In the genomic region with DNA sequence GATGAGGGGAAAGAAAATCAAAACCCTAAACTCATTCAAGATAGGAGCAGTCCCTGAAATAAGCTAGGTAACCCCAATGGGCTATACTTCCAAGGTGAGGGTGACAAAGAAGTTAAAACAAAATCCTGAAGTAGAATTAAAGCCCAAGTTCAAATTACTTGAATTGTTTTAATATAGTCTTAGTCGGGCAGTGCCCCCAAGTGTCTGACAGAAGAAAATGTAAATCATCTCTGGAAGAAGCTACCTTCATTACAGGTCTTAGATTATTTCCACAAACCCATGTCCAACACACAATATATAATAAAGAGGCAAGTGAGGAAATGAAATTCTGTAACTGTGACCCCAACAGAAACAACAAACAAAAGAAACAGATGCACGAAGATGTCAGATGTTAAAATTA, we compare ENCODE assay signal across 16 cellular contexts. TPM values are rescaled to one million over a fixed set of nuclear protein-coding genes. Genes with fewer than 3 reads are reported as not detected.
A peak's percentile ranks its signal among the peaks of the same experiment; 100 is the strongest.
DNase-seq lines count a peak whose midpoint lies in the region; ATAC-seq and TF ChIP-seq lines count a peak whose summit lies in the region.
"Had no signal": no experiment of that assay in that cellular context is flagged by ENCODE, and none has a peak within 500 bp of the region (broad histone marks: within the 10 kb centered on the region; RNA-seq: fewer than 3 reads in every experiment).

No MANE protein-coding gene starts in this region.

- ATAC-seq in HCT116, result peak; percentile 71
- peak; percentile 70 for ATAC-seq in SK-N-SH treated with all-trans-retinoic acid at 6 μM for 48 hours
- no peak for ATAC-seq in HG03439 (IDR thresholded peaks at IDR 0.05; ENCODE audit: unreplicated experiment)
- ATAC-seq: left lobe of liver had no signal

- H3K27me3 ChIP-seq in AG04450 (ENCODE audit: control insufficient read depth, insufficient read depth, low read length) (no peaks in the 10 kb centered on the region), HCT116 (ENCODE audit: insufficient read depth, low read length) (no peaks in the 10 kb centered on the region)
- H3K27me3 ChIP-seq: BLaER1 treated with 17β-estradiol and CSF1 and Interleukin-3, amounts not matched to agents 10 nM and 100 nM; esophagus muscularis mucosa; spleen; upper lobe of left lung had no signal

- CTCF ChIA-PET in AG04450 (lab: Charles Lee), result interaction anchor here (0.8 to 2.7 kb wide), 15 partner anchors 11 to 1349 kb away, joined by 3 to 16 read pairs (median 4); no protein-coding TSS in a partner anchor
- CTCF ChIA-PET in HCT116 (lab: Charles Lee), result interaction anchor here (0.7 to 2.4 kb wide), 5 partner anchors 22 to 383 kb away, joined by 3 to 6 read pairs (median 3); no protein-coding TSS in a partner anchor

- TF ChIP-seq POLR2A in HCT116 (IDR thresholded peaks at IDR 0.05; ENCODE audit: borderline replicate concordance, extremely low read depth, insufficient read depth, insufficient read length), result no peak

- no peaks in the 10 kb centered on the region for H3K4me1 ChIP-seq in HCT116 (ENCODE audit: control insufficient read depth in 1 of 2, insufficient read depth in 2 of 2, low read length in 2 of 2)
- H3K4me1 ChIP-seq: BLaER1 treated with 17β-estradiol and CSF1 and Interleukin-3, amounts not matched to agents 10 nM and 100 nM; esophagus muscularis mucosa; HAP-1; spleen; upper lobe of left lung had no signal

- no TSS peak for BruUV-seq in HCT116 (replicated peaks; lab: Mats Ljungman, UMichigan)

- H3K9me3 ChIP-seq in AG04450 (ENCODE audit: control insufficient read depth, insufficient read depth, low read length) (peaks cover 7% of the 10 kb centered on the region; the same call in 1 of the 2 replicates), HCT116 (ENCODE audit: control insufficient read depth in 1 of 2, insufficient read depth in 1 of 2, low read depth in 1 of 2, low read length in 2 of 2) (no peaks in the 10 kb centered on the region)
- H3K9me3 ChIP-seq: HAP-1 had no signal

- H3K9ac ChIP-seq in HCT116 (ENCODE audit: low read length), result no peak overlapping the region
- H3K9ac ChIP-seq: BLaER1 treated with 17β-estradiol and CSF1 and Interleukin-3, amounts not matched to agents 10 nM and 100 nM had no signal

- H3K79me2 ChIP-seq in HCT116 (ENCODE audit: insufficient read depth, low read length), result no peaks in the 10 kb centered on the region

- H4K20me1 ChIP-seq in HCT116 (ENCODE audit: insufficient read depth), result no peaks in the 10 kb centered on the region
- H4K20me1 ChIP-seq: BLaER1 treated with 17β-estradiol and CSF1 and Interleukin-3, amounts not matched to agents 10 nM and 100 nM had no signal

- RAD21 ChIA-PET in HCT116 (lab: Charles Lee; ENCODE audit: low non-redundant PET in 1 of 2, low total read pairs in 2 of 2, uncharacterized antibody in 2 of 2, unreplicated experiment in 2 of 2), result no interaction called here

- no peaks in the 10 kb centered on the region for H3K36me3 ChIP-seq in HCT116 (ENCODE audit: control insufficient read depth in 1 of 2, insufficient read depth in 2 of 2, low read length in 2 of 2)
- H3K36me3 ChIP-seq: BLaER1 treated with 17β-estradiol and CSF1 and Interleukin-3, amounts not matched to agents 10 nM and 100 nM; esophagus muscularis mucosa; HAP-1; spleen; upper lobe of left lung had no signal

- peak; percentile 68 for TF ChIP-seq RAD21 in HCT116 (IDR thresholded peaks at IDR 0.05; ENCODE audit: low read depth)

- DNase-seq in AG04450 (ENCODE audit: low read depth, low spot score) (no peak), HCT116 (ENCODE audit: low read depth, low spot score) (peak; percentile 12), fibroblast of pulmonary artery (ENCODE audit: low read depth) (peak; percentile 23), activated T-cell treated with anti-CD3 and anti-CD28 coated beads for 4 hours (no peak), islet precursor cell (no peak), NCI-H2081 (lab: John Stamatoyannopoulos, UW) (no peak)
- DNase-seq: activated CD4-positive, alpha-beta T cell treated with anti-CD3 and anti-CD28 coated beads for 4 hours; SHP77 treated with DMSO at 0.1 percent for 48 hours; spleen; upper lobe of left lung had no signal

- H3K4me3 ChIP-seq in AG04450 (ENCODE audit: low read depth, low read length) (no peak overlapping the region), HCT116 (replicated peaks in 1 of 2; ENCODE audit: low read depth in 1 of 2, low read length in 2 of 2) (no peak overlapping the region), fibroblast of pulmonary artery (replicated peaks; ENCODE audit: low read depth, low read length) (no peak overlapping the region)
- H3K4me3 ChIP-seq: BLaER1 treated with 17β-estradiol and CSF1 and Interleukin-3, amounts not matched to agents 10 nM and 100 nM; esophagus muscularis mucosa; HAP-1; spleen; upper lobe of left lung had no signal

- H3K4me2 ChIP-seq in HCT116 (ENCODE audit: low read length), result no peak overlapping the region
- H3K4me2 ChIP-seq: BLaER1 treated with 17β-estradiol and CSF1 and Interleukin-3, amounts not matched to agents 10 nM and 100 nM had no signal

- no peak overlapping the region for H3K27ac ChIP-seq in AG04450 (ENCODE audit: low read depth, low read length)
- H3K27ac ChIP-seq in HCT116 (ENCODE audit: low read depth, low read length), result no peak overlapping the region
- H3K27ac ChIP-seq: BLaER1 treated with 17β-estradiol and CSF1 and Interleukin-3, amounts not matched to agents 10 nM and 100 nM; esophagus muscularis mucosa; spleen; upper lobe of left lung had no signal

- POLR2A ChIA-PET in AG04450 (lab: Yijun Ruan, JAX) (no interaction called here), HCT116 (lab: Charles Lee) (no interaction called here)

- no peaks in the 10 kb centered on the region for H3K9me2 ChIP-seq in HCT116 (ENCODE audit: insufficient read depth)

- TF ChIP-seq CTCF in AG04450 (IDR thresholded peaks at IDR 0.05; ENCODE audit: low read depth, low read length) (peak; percentile 29; the same call in 1 of the 2 replicates), HCT116 (IDR thresholded peaks at IDR 0.05 in 2 of 3, conservative IDR thresholded peaks at IDR 0.05 in 1 of 3; ENCODE audit: borderline replicate concordance in 1 of 3, insufficient read depth in 1 of 3, low read depth in 2 of 3, low read length in 2 of 3) (peak; percentile 30 to 49 (median 34); a peak in 4 of 6 replicates), fibroblast of pulmonary artery (IDR thresholded peaks at IDR 0.05; ENCODE audit: low read length, missing control alignments) (peak; percentile 23)

- H2AFZ ChIP-seq in HCT116 (ENCODE audit: low read depth, low read length, poor library complexity, severe bottlenecking), result peak overlapping the region; percentile 44

- intact Hi-C loops in HCT116 (cut with micrococcal nuclease), result no loop called here

TF ChIP-seq in HCT116, 20 proteins besides CTCF, POLR2A, EP300 and RAD21 (continues in another document):
- no peak for TF ChIP-seq EZH2 (IDR thresholded peaks at IDR 0.05)
- no peak for TF ChIP-seq POLR2AphosphoS5 (IDR thresholded peaks at IDR 0.05; ENCODE audit: low read depth, low read length)
- TF ChIP-seq, protein P1, sequence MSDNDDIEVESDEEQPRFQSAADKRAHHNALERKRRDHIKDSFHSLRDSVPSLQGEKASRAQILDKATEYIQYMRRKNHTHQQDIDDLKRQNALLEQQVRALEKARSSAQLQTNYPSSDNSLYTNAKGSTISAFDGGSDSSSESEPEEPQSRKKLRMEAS (IDR thresholded peaks at IDR 0.05), result no peak
- TF ChIP-seq SIN3A (IDR thresholded peaks at IDR 0.05; ENCODE audit: low read depth), result no peak
- TF ChIP-seq, protein P2, sequence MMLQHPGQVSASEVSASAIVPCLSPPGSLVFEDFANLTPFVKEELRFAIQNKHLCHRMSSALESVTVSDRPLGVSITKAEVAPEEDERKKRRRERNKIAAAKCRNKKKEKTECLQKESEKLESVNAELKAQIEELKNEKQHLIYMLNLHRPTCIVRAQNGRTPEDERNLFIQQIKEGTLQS (IDR thresholded peaks at IDR 0.05), result no peak
- TF ChIP-seq EGR1 (IDR thresholded peaks at IDR 0.05; ENCODE audit: low read depth), result no peak

TF ChIP-seq in SK-N-SH treated with all-trans-retinoic acid at 6 μM for 48 hours, 23 proteins besides CTCF, POLR2A, EP300 and RAD21:
- no peak for TF ChIP-seq ZFP30 (CRISPR knock-in tag; IDR thresholded peaks at IDR 0.05)
- no peak for TF ChIP-seq ESRRG (CRISPR knock-in tag; IDR thresholded peaks at IDR 0.05)
- no peak for TF ChIP-seq PPARA (CRISPR knock-in tag; IDR thresholded peaks at IDR 0.05; ENCODE audit: borderline replicate concordance)
- TF ChIP-seq ZFP3 (CRISPR knock-in tag; IDR thresholded peaks at IDR 0.05), result no peak
- no peak for TF ChIP-seq OSR1 (CRISPR knock-in tag; IDR thresholded peaks at IDR 0.05)
- TF ChIP-seq ZNF8 (CRISPR knock-in tag; IDR thresholded peaks at IDR 0.05), result no peak
- no peak for TF ChIP-seq TCF4 (CRISPR knock-in tag; IDR thresholded peaks at IDR 0.05; ENCODE audit: borderline replicate concordance)
- no peak for TF ChIP-seq ZNF70 (CRISPR knock-in tag; IDR thresholded peaks at IDR 0.05)
- no peak for TF ChIP-seq ZNF565 (CRISPR knock-in tag; conservative IDR thresholded peaks at IDR 0.05; ENCODE audit: low read depth)
- no peak for TF ChIP-seq ZC3H10 (CRISPR knock-in tag; IDR thresholded peaks at IDR 0.05)

RNA-seq across cellular contexts. Expression of a gene that starts 36.8 kb away (rescaled TPM):
- 17.0 and 23.2 TPM in 2 replicates for polyA plus RNA-seq in AG04450 (2011; rRNA removed)
- polyA minus RNA-seq in AG04450 (2011; rRNA and poly(A)+ RNA removed), result 8.6 and 9.3 TPM in 2 replicates
- total RNA-seq in HCT116 (2021; ENCODE audit: unreplicated experiment), result 31.5 TPM
- polyA plus RNA-seq in HCT116 (2012), result 11.8 and 14.6 TPM in 2 replicates

Comparison
In these comparisons a context has a peak if more than half of its experiments do, and no peak if none do; other contexts are left out.
1. DNase-seq: peak in HCT116 (single experiment) and fibroblast of pulmonary artery (single experiment); none in AG04450 (single experiment), activated T-cell treated with anti-CD3 and anti-CD28 coated beads for 4 hours (single experiment), islet precursor cell (single experiment) and NCI-H2081 (0 of 2).
2. Peak in every context shown above with its lines, with median percentiles within 50 percentile points of each other: CTCF ChIP-seq.